Comparison of ENCODE assay signal across 10 cellular contexts in genomic region chr2:241853651-241854341, GRCh38. TPM values are rescaled to one million over a fixed set of nuclear protein-coding genes. Genes with fewer than 3 reads are reported as not detected.
DNase-seq lines count a peak whose midpoint lies in the region; ATAC-seq lines count a peak whose summit lies in the region.
"Had no signal": no experiment of that assay in that cellular context is flagged by ENCODE, and none has a peak within 500 bp of the region (broad histone marks: within the 10 kb centered on the region; RNA-seq: fewer than 3 reads in every experiment).

No MANE protein-coding gene starts in this region.

- H3K4me3 ChIP-seq in neuronal stem cell (ENCODE audit: low read length in 2 of 2): no peak overlapping the region
- H3K4me3 ChIP-seq: pancreas had no signal

- H3K27me3 ChIP-seq in neuronal stem cell (ENCODE audit: control insufficient read depth in 3 of 3, insufficient read depth in 3 of 3, low read depth in 1 of 3, low read length in 3 of 3): peaks cover 0 to 31% (median 0%) of the 10 kb centered on the region in 3 experiments
- H3K27me3 ChIP-seq: pancreas had no signal

- H2BK5ac ChIP-seq in neuronal stem cell (ENCODE audit: low read length): peak overlapping the region; percentile 82

- peaks cover 26 to 42% of the 10 kb centered on the region in 2 donors for H3K4me1 Mint-ChIP-seq in effector memory CD8-positive, alpha-beta T cell (ENCODE audit: low read depth in 2 of 2)

- H3K9ac ChIP-seq in neuronal stem cell (ENCODE audit: low read depth, low read length, poor library complexity): peak overlapping the region; percentile 70

- H2AFZ ChIP-seq in neuronal stem cell (ENCODE audit: low read length): no peak overlapping the region

- H2AK5ac ChIP-seq in neuronal stem cell (ENCODE audit: low read depth, low read length): peak overlapping the region; percentile 95

- H3K79me1 ChIP-seq in neuronal stem cell (ENCODE audit: low read depth, low read length): no peaks in the 10 kb centered on the region

- no peak overlapping the region for H2BK15ac ChIP-seq in neuronal stem cell (ENCODE audit: low read length)

- peak overlapping the region; percentile 95 for H3K23ac ChIP-seq in neuronal stem cell (ENCODE audit: low read depth, low read length, poor library complexity)

- H3K36me3 ChIP-seq in neuronal stem cell (replicated peaks in 1 of 2; ENCODE audit: control insufficient read depth in 2 of 2, insufficient read depth in 2 of 2, low read length in 2 of 2): no peaks in the 10 kb centered on the region
- H3K36me3 ChIP-seq: pancreas had no signal

- peak overlapping the region; percentile 37 for H3K4ac ChIP-seq in neuronal stem cell (ENCODE audit: low read length)

- H2BK12ac ChIP-seq in neuronal stem cell (ENCODE audit: low read length): no peak overlapping the region

- H3K18ac ChIP-seq in neuronal stem cell (ENCODE audit: low read length): peak overlapping the region; percentile 48

- no peaks in the 10 kb centered on the region for H3K9me3 ChIP-seq in neuronal stem cell (replicated peaks in 1 of 2; ENCODE audit: control insufficient read depth in 2 of 2, insufficient read depth in 1 of 2, low read depth in 1 of 2, low read length in 2 of 2)
- H3K9me3 ChIP-seq: pancreas had no signal

- peak overlapping the region in 1 of 2 donors; percentile 23 for H3K4me3 Mint-ChIP-seq in effector memory CD8-positive, alpha-beta T cell

- no peak overlapping the region for H3K4me2 ChIP-seq in neuronal stem cell (ENCODE audit: insufficient read depth, low read length, poor library complexity, severe bottlenecking)

- H3K27me3 Mint-ChIP-seq in effector memory CD8-positive, alpha-beta T cell: no peaks in the 10 kb centered on the region

- H3K14ac ChIP-seq in neuronal stem cell (ENCODE audit: low read length): peak overlapping the region; percentile 47

- H3K27ac Mint-ChIP-seq in effector memory CD8-positive, alpha-beta T cell: peak overlapping the region in 1 of 2 donors; percentile 60

- H3K27ac ChIP-seq in neuronal stem cell (replicated peaks; ENCODE audit: low read length): no peak overlapping the region

- H4K91ac ChIP-seq in neuronal stem cell (ENCODE audit: low read depth, low read length, poor library complexity): peak overlapping the region; percentile 53

- H3K9me3 Mint-ChIP-seq in effector memory CD8-positive, alpha-beta T cell: no peaks in the 10 kb centered on the region

- H2BK120ac ChIP-seq in neuronal stem cell (ENCODE audit: low read depth, low read length): no peak overlapping the region

- WGBS in neuronal stem cell (ENCODE audit: extremely low coverage in 2 of 2, insufficient read length in 2 of 2, insufficient replicate concordance in 1 of 2), 2 donors: no CpG with 5 or more reads among the region's 27 CpGs

- peaks cover 0 to 6% of the 10 kb centered on the region in 2 donors for H3K4me1 ChIP-seq in neuronal stem cell (ENCODE audit: control insufficient read depth in 2 of 2, insufficient read depth in 1 of 2, low read depth in 1 of 2, low read length in 2 of 2)
- H3K4me1 ChIP-seq: pancreas had no signal

- DNase-seq in Daoy (ENCODE audit: low read depth): peak; percentile 67
- peak; percentile 6 for DNase-seq in HuH-7.5 (ENCODE audit: low spot score)
- no peak for DNase-seq in effector memory CD8-positive, alpha-beta T cell
- no peak for DNase-seq in neuronal stem cell (ENCODE audit: low spot score)
- DNase-seq in NCI-H2196 (lab: John Stamatoyannopoulos, UW; ENCODE audit: unreplicated experiment): no peak
- no peak for DNase-seq in Kasumi-1 (lab: John Stamatoyannopoulos, UW)
- no peak for DNase-seq in NCI-H1930 (lab: John Stamatoyannopoulos, UW)
- DNase-seq: DMS79 treated with DMSO at 0.1 percent for 48 hours had no signal

- ATAC-seq in effector memory CD8-positive, alpha-beta T cell (replicated peaks): peak; percentile 68

- no peak overlapping the region for H4K8ac ChIP-seq in neuronal stem cell (ENCODE audit: low read depth, low read length)

- H3K36me3 Mint-ChIP-seq in effector memory CD8-positive, alpha-beta T cell (ENCODE audit: insufficient read depth): peaks cover 34% of the 10 kb centered on the region

RNA-seq across cellular contexts. Expression of gene PDCD1, which starts 4.9 kb away (rescaled TPM):
- total RNA-seq in Daoy (2014; rRNA removed; shearing (Covaris generic)): not detected in 2 replicates
- not detected for polyA plus RNA-seq in neuronal stem cell (2013, experiment 1 of 2)
- not detected for polyA plus RNA-seq in neuronal stem cell (2013, experiment 2 of 2)
- total RNA-seq: fibroblast of lung had no signal
- polyA plus RNA-seq: fibroblast of lung had no signal

RNA-seq across cellular contexts. Expression of gene RTP5, which starts 15.7 kb away (rescaled TPM):
- total RNA-seq in Daoy (2014; rRNA removed; shearing (Covaris generic)): not detected in 2 replicates
- polyA plus RNA-seq in neuronal stem cell (2013, experiment 1 of 2): not detected
- not detected for polyA plus RNA-seq in neuronal stem cell (2013, experiment 2 of 2)
- total RNA-seq: fibroblast of lung, pancreas had no signal
- polyA plus RNA-seq: fibroblast of lung had no signal

RNA-seq across cellular contexts. Expression of gene NEU4, which starts 44.8 kb away (rescaled TPM):
- not detected in 2 replicates for total RNA-seq in Daoy (2014; rRNA removed; shearing (Covaris generic))
- polyA plus RNA-seq in neuronal stem cell (2013, experiment 1 of 2): 0.45 TPM
- polyA plus RNA-seq in neuronal stem cell (2013, experiment 2 of 2): 0.37 TPM
- total RNA-seq: fibroblast of lung, pancreas had no signal
- polyA plus RNA-seq: fibroblast of lung had no signal

Comparison
In these comparisons a context has a peak if more than half of its experiments do, and no peak if none do; other contexts are left out.
1. DNase-seq: peak in Daoy (single experiment) and HuH-7.5 (single experiment); none in effector memory CD8-positive, alpha-beta T cell (0 of 3), neuronal stem cell (single experiment), NCI-H2196 (single experiment), Kasumi-1 (0 of 2) and NCI-H1930 (0 of 2).